ENCODE assay signal across 8 cellular contexts in the genomic region with DNA sequence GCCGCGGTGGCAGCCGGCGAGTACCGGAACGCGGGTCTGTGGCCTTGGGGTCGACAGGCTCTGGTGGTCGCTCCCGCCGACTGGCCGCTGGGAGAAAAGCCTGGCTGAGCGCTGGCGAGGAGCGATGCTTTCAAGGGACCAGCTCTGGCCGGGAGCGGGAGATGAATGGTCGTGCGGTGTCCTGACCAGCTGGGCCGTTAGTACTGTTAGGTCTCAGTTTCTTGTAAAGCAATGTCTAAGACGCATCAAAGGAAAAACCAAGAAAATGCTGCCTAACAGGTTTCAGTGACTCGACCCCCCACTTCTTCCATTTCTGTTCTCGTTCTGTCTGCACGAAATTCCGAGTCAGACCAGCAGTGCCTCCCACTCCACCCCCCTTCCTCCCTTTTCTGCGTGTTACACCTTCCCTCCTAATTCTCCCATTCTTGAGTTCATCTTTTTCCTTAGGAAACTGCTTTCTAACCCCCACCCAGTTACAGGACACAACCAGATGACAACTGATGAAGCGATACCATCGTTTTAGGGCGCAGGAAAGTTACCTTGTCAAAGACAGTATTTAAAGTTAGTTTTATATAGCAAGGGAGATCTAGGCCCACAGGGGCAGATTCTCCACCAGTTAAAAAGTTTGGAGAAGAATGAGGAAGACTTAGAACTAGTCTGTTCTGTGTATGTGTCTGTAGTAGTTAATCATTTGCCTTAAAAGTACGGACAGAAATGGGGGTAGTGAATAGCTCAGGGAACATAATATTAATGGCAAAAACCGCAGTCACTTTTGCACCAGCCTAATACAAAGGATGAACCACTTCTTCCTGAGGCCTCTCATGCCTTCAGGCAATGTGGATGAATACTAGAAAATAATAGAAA. TPM values are rescaled to one million over a fixed set of nuclear protein-coding genes. Genes with fewer than 3 reads are reported as not detected.
A peak's percentile ranks its signal among the peaks of the same experiment; 100 is the strongest.
DNase-seq lines count a peak whose midpoint lies in the region; ATAC-seq and TF ChIP-seq lines count a peak whose summit lies in the region.

No MANE protein-coding gene starts in this region.

- in situ Hi-C loops in KBM-7 (cut with MboI; ENCODE audit: low pct_unique_long_range_greater_than_20kb, low sequenced_read_pairs) (no loop called here), astrocyte of the cerebellum (cut with HindIII; ENCODE audit: low sequenced_read_pairs) (no loop called here)

- H3K4me1 ChIP-seq in iPS-20b (ENCODE audit: insufficient read depth, low read length) (peaks cover 15% of the 10 kb centered on the region; the same call in 1 of the 2 replicates), skeletal muscle tissue (ENCODE audit: control insufficient read depth in 3 of 3, insufficient read depth in 3 of 3, low read length in 3 of 3) (peaks cover 9 to 31% (median 29%) of the 10 kb centered on the region in 3 donors)

- H3K36me3 ChIP-seq in iPS-20b (ENCODE audit: insufficient read depth, low read depth, low read length), result no peaks in the 10 kb centered on the region
- peaks cover 0 to 5% (median 0%) of the 10 kb centered on the region in 3 donors for H3K36me3 ChIP-seq in skeletal muscle tissue (ENCODE audit: control insufficient read depth in 3 of 3, insufficient read depth in 3 of 3, low read length in 3 of 3)

- TF ChIP-seq CTCF in C4-2B (conservative IDR thresholded peaks at IDR 0.05) (no peak), astrocyte of the cerebellum (IDR thresholded peaks at IDR 0.05; ENCODE audit: low read depth, low read length, missing control alignments) (no peak)

- peak overlapping the region; percentile 99 for H3K27ac ChIP-seq in C4-2B
- H3K27ac ChIP-seq in iPS-20b (ENCODE audit: low read length), result peak overlapping the region; percentile 97
- peak overlapping the region; percentile 92 for H3K27ac ChIP-seq in skeletal muscle tissue (ENCODE audit: low read depth, low read length)

- H3K9ac ChIP-seq in iPS-20b (ENCODE audit: low read depth, low read length) (peak overlapping the region; percentile 99), skeletal muscle tissue (ENCODE audit: low read depth in 1 of 3, low read length in 3 of 3) (peak overlapping the region; percentile 100)

- H3K27me3 ChIP-seq in iPS-20b (ENCODE audit: insufficient read depth, low read length), result no peaks in the 10 kb centered on the region
- no peaks in the 10 kb centered on the region for H3K27me3 ChIP-seq in skeletal muscle tissue (ENCODE audit: control insufficient read depth in 3 of 3, insufficient read depth in 3 of 3, low read length in 3 of 3)

- H3K4me3 ChIP-seq in astrocyte of the cerebellum (ENCODE audit: low read depth, low read length) (peak overlapping the region; percentile 95), iPS-20b (ENCODE audit: low read length) (peak overlapping the region; percentile 97), skeletal muscle tissue (ENCODE audit: low read length in 3 of 3) (peak overlapping the region; percentile 93 to 100 (median 95))

- DNase-seq in KBM-7 (peak; percentile 45), astrocyte of the cerebellum (ENCODE audit: low read depth) (no peak), SKM-1 treated with dmso at 0.1 percent for 144 hours (lab: John Stamatoyannopoulos, UW; ENCODE audit: unreplicated experiment) (no peak), NCI-H1092 treated with DMSO at 0.1 percent for 48 hours (lab: John Stamatoyannopoulos, UW) (no peak)

- H3K9me3 ChIP-seq in iPS-20b (ENCODE audit: insufficient read depth, low read depth, low read length) (no peaks in the 10 kb centered on the region), skeletal muscle tissue (ENCODE audit: control insufficient read depth in 3 of 3, low read length in 3 of 3) (no peaks in the 10 kb centered on the region)

- peak; percentile 14 for ATAC-seq in GM19397 (IDR thresholded peaks at IDR 0.05; ENCODE audit: unreplicated experiment)

RNA-seq across cellular contexts. Expression of a gene that starts 1.0 kb away (rescaled TPM):
- 36.0 TPM for total RNA-seq in skeletal muscle tissue
